ENCODE assay signal across 10 cellular contexts in the genomic region with DNA sequence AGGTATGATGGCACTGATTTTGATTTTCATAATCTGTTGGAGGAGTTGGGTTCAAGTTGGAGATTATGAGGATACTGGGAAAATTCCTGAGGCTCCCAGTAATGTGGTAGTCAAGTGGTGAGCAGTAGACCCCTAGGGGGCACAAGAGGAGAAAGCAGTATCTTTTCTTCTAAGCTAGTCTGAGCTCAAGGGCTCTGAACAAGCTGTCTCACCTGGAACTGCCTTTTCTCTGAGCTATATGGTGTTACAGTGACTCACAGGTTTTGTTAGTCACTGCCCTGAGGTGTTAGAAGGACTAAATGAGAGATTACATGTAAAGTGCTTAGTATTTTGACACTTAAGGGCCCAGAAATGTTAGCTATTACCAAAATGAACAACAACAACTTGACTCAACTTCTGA. TPM values are rescaled to one million over a fixed set of nuclear protein-coding genes. Genes with fewer than 3 reads are reported as not detected.
DNase-seq lines count a peak whose midpoint lies in the region; ATAC-seq and TF ChIP-seq lines count a peak whose summit lies in the region.
"Had no signal": no experiment of that assay in that cellular context is flagged by ENCODE, and none has a peak within 500 bp of the region (broad histone marks: within the 10 kb centered on the region; RNA-seq: fewer than 3 reads in every experiment).

No MANE protein-coding gene starts in this region.

- H3K27ac Mint-ChIP-seq in stimulated activated memory B cell treated with anti-CD40 and anti-IgM and Interleukin-4, amounts not matched to agents 10 μg/mL and 1 μg/mL and 100 μg/mL, for 72 hours = no peak overlapping the region
- H3K27ac Mint-ChIP-seq: activated naive CD4-positive, alpha-beta T cell treated with anti-CD3 and anti-CD28 coated beads, Interleukin-2, amount 10 ng/mL, durations not matched to agents 7 days and 5 days had no signal

- H3K4me1 ChIP-seq in OCI-LY3 (ENCODE audit: low read length) (no peaks in the 10 kb centered on the region), esophagus muscularis mucosa (peaks cover 0 to 31% (median 21%) of the 10 kb centered on the region in 4 donors)

- no peak for TF ChIP-seq EP300 in esophagus muscularis mucosa (IDR thresholded peaks at IDR 0.05)

- H2AFZ ChIP-seq in OCI-LY3 (ENCODE audit: low read depth, low read length) = no peak overlapping the region

- H3K27ac ChIP-seq in OCI-LY3 (ENCODE audit: low read length) = no peak overlapping the region
- no peak overlapping the region for H3K27ac ChIP-seq in esophagus muscularis mucosa (replicated peaks in 1 of 4)

- no peaks in the 10 kb centered on the region for H3K27me3 ChIP-seq in OCI-LY3 (ENCODE audit: low read depth, low read length)
- H3K27me3 ChIP-seq in esophagus muscularis mucosa = no peaks in the 10 kb centered on the region

- H3K36me3 Mint-ChIP-seq in stimulated activated memory B cell treated with anti-CD40 and anti-IgM and Interleukin-4, amounts not matched to agents 10 μg/mL and 1 μg/mL and 100 μg/mL, for 72 hours = peaks cover 20% of the 10 kb centered on the region

- H3K36me3 ChIP-seq in OCI-LY3 (replicated peaks; ENCODE audit: low read depth, low read length) = peaks cover 79% of the 10 kb centered on the region
- peaks cover 8 to 76% (median 32%) of the 10 kb centered on the region in 4 donors for H3K36me3 ChIP-seq in esophagus muscularis mucosa

- ATAC-seq in stimulated activated memory B cell treated with anti-CD40 and anti-IgM and Interleukin-4, amounts not matched to agents 10 μg/mL and 1 μg/mL and 100 μg/mL, for 72 hours = no peak
- ATAC-seq in HG03175 (IDR thresholded peaks at IDR 0.05; ENCODE audit: unreplicated experiment) = no peak

- no peak overlapping the region for H3K9ac ChIP-seq in OCI-LY3 (ENCODE audit: low read length)

- TF ChIP-seq CTCF in OCI-LY3 (IDR thresholded peaks at IDR 0.05; ENCODE audit: low read depth, low read length) (peak; percentile 30), foreskin fibroblast (IDR thresholded peaks at IDR 0.05; ENCODE audit: low read depth, low read length) (peak; percentile 26), esophagus muscularis mucosa (IDR thresholded peaks at IDR 0.05) (no peak)

- no peak overlapping the region for H3K4me2 ChIP-seq in OCI-LY3 (ENCODE audit: low read length)

- H3K4me3 Mint-ChIP-seq in stimulated activated memory B cell treated with anti-CD40 and anti-IgM and Interleukin-4, amounts not matched to agents 10 μg/mL and 1 μg/mL and 100 μg/mL, for 72 hours = no peak overlapping the region
- H3K4me3 Mint-ChIP-seq: activated naive CD4-positive, alpha-beta T cell treated with anti-CD3 and anti-CD28 coated beads, Interleukin-2, amount 10 ng/mL, durations not matched to agents 7 days and 5 days had no signal

- H3K9me3 ChIP-seq in OCI-LY3 (ENCODE audit: insufficient read depth, low read length) (no peaks in the 10 kb centered on the region), esophagus muscularis mucosa (no peaks in the 10 kb centered on the region)

- H3K79me2 ChIP-seq in OCI-LY3 (ENCODE audit: low read length) = peaks cover 62% of the 10 kb centered on the region

- DNase-seq in stimulated activated CD4-positive, alpha-beta T cell treated with anti-CD3 and anti-CD28 coated beads, Interleukin-4, amount 100 ng/mL, for 24 hours = peak; percentile 33
- no peak for DNase-seq in stimulated activated CD4-positive, alpha-beta T cell treated with anti-CD3 and anti-CD28 coated beads, Interleukin-4, amount 100 ng/mL, for 1 hour
- DNase-seq in foreskin fibroblast = peak; percentile 17 to 47
- no peak for DNase-seq in esophagus muscularis mucosa (ENCODE audit: extremely low spot score)
- no peak for DNase-seq in cerebellum (ENCODE audit: low spot score)
- DNase-seq: activated naive CD4-positive, alpha-beta T cell treated with anti-CD3 and anti-CD28 coated beads, Interleukin-2, amount 10 ng/mL, durations not matched to agents 7 days and 5 days; NCI-H187 had no signal

- no peak overlapping the region for H3K4me3 ChIP-seq in OCI-LY3 (ENCODE audit: low read length)
- H3K4me3 ChIP-seq in foreskin fibroblast (ENCODE audit: low read depth in 1 of 2, low read length in 2 of 2) = no peak overlapping the region
- no peak overlapping the region for H3K4me3 ChIP-seq in esophagus muscularis mucosa

- H3K9me3 Mint-ChIP-seq in stimulated activated memory B cell treated with anti-CD40 and anti-IgM and Interleukin-4, amounts not matched to agents 10 μg/mL and 1 μg/mL and 100 μg/mL, for 72 hours = no peaks in the 10 kb centered on the region
- H3K9me3 Mint-ChIP-seq: activated naive CD4-positive, alpha-beta T cell treated with anti-CD3 and anti-CD28 coated beads, Interleukin-2, amount 10 ng/mL, durations not matched to agents 7 days and 5 days had no signal

- H3K4me1 Mint-ChIP-seq in stimulated activated memory B cell treated with anti-CD40 and anti-IgM and Interleukin-4, amounts not matched to agents 10 μg/mL and 1 μg/mL and 100 μg/mL, for 72 hours = no peaks in the 10 kb centered on the region

- no peaks in the 10 kb centered on the region for H3K27me3 Mint-ChIP-seq in stimulated activated memory B cell treated with anti-CD40 and anti-IgM and Interleukin-4, amounts not matched to agents 10 μg/mL and 1 μg/mL and 100 μg/mL, for 72 hours
- H3K27me3 Mint-ChIP-seq: activated naive CD4-positive, alpha-beta T cell treated with anti-CD3 and anti-CD28 coated beads, Interleukin-2, amount 10 ng/mL, durations not matched to agents 7 days and 5 days had no signal

- intact Hi-C loops in esophagus muscularis mucosa (cut with DNase I) = no loop called here

- H4K20me1 ChIP-seq in OCI-LY3 (ENCODE audit: insufficient read depth, low read length) = peaks cover 49% of the 10 kb centered on the region

- TF ChIP-seq POLR2A in esophagus muscularis mucosa (IDR thresholded peaks at IDR 0.05; ENCODE audit: low read depth) = no peak

RNA-seq across cellular contexts. Expression of a gene that starts 42.2 kb away (rescaled TPM):
- total RNA-seq in esophagus muscularis mucosa (10 to 100 TPM; 30.8 to 46.9 (median 34.9) TPM), cerebellum (10.3 TPM)

RNA-seq across cellular contexts. Expression of a gene that starts 43.5 kb away (rescaled TPM):
- total RNA-seq in esophagus muscularis mucosa (100 to 1,000 TPM in 1 of 4 donors, 10 to 100 TPM in 3; 60.1 to 101 (median 89.4) TPM), cerebellum (125 TPM)

Comparison
In these comparisons a context has a peak if more than half of its experiments do, and no peak if none do; other contexts are left out.
1. DNase-seq: peak in stimulated activated CD4-positive, alpha-beta T cell treated with anti-CD3 and anti-CD28 coated beads, Interleukin-4, amount 100 ng/mL, for 24 hours (single experiment) and foreskin fibroblast (2 of 2); none in stimulated activated CD4-positive, alpha-beta T cell treated with anti-CD3 and anti-CD28 coated beads, Interleukin-4, amount 100 ng/mL, for 1 hour (single experiment), esophagus muscularis mucosa (single experiment) and cerebellum (single experiment).
2. CTCF ChIP-seq: peak in OCI-LY3 (single experiment) and foreskin fibroblast (single experiment); none in esophagus muscularis mucosa (0 of 3).